20 cellular contexts compared by ENCODE assay signal in genomic region chr4:158443731-158444130, GRCh38.
"Had no signal": no experiment of that assay in that cellular context is flagged by ENCODE, and none has a peak within 500 bp of the region (broad histone marks: within the 10 kb centered on the region; RNA-seq: fewer than 3 reads in every experiment).

No MANE protein-coding gene starts in this region.

- H3K9me3 ChIP-seq: SK-N-SH had no signal

- H3K4me2 ChIP-seq: SK-N-SH had no signal

- H3K9ac ChIP-seq: SK-N-SH had no signal

- DNase-seq: IMR-90, Karpas-422, KG1, MM.1S, NCI-H1092 treated with DMSO at 0.1 percent for 48 hours, NCI-H1436, NCI-H187, NCI-H2029, NCI-H2081 treated with DMSO at 0.1 percent for 48 hours, NCI-H2171, NCI-H226, NCI-H446, NCI-H510A, NCI-H524 treated with DMSO at 0.1 percent for 48 hours, NCI-H69, NCI-H774, SHP77, SK-N-SH had no signal

- ATAC-seq: HepG2 had no signal

- H3K27ac ChIP-seq: RWPE1 had no signal
